ENCODE assay signal across 9 cellular contexts in genomic region chr9:135380321-135380960, GRCh38.
"Had no signal": no experiment of that assay in that cellular context is flagged by ENCODE, and none has a peak within 500 bp of the region (broad histone marks: within the 10 kb centered on the region; RNA-seq: fewer than 3 reads in every experiment).

No MANE protein-coding gene starts in this region.

- H3K4me3 ChIP-seq: GM23248, HAP-1 had no signal

- H3K27ac ChIP-seq: GM23248, HL-60 had no signal

- ATAC-seq: HCT116, HepG2 had no signal

- H2AFZ ChIP-seq: GM23248 had no signal

- H3K9ac ChIP-seq: GM23248 had no signal

- DNase-seq: GOT3, H7, HFFc6, KBM-7 had no signal

- H3K4me1 ChIP-seq: HAP-1 had no signal

- H3K9me3 ChIP-seq: HAP-1 had no signal

- H3K36me3 ChIP-seq: HAP-1 had no signal
